ENCODE assay signal across 10 cellular contexts in the genomic region with DNA sequence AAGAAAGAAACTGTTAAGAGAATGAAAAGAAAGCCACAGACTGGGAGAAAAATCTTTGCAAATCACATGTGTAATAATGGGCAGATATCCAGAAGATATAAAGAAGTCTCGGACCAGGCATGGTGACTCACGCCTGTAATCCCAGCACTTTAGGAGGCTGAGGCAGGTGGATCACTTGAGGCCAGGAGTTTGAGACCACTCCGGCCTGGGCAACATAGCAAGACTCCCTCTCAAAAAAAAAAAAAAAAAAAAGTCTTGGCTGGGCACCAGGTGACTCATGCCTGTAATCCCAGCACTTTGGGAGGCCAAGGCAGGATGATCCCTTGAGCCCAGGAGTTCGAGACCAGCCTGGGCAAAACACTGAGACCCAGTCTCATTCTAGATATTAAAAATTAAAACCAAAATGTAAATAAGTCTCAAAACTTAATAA. TPM values are rescaled to one million over a fixed set of nuclear protein-coding genes. Genes with fewer than 3 reads are reported as not detected.
DNase-seq lines count a peak whose midpoint lies in the region; ATAC-seq, FAIRE-seq and TF ChIP-seq lines count a peak whose summit lies in the region.
"Not testable (repeated sequence)": the region's sequence is repeated elsewhere in the genome, so short reads cannot be mapped to it uniquely, and the experiment has no call there.
"Had no signal": no experiment of that assay in that cellular context is flagged by ENCODE, and none has a peak within 500 bp of the region (broad histone marks: within the 10 kb centered on the region; RNA-seq: fewer than 3 reads in every experiment).

No MANE protein-coding gene starts in this region.

- H3K4me1 Mint-ChIP-seq in WTC11: not testable (repeated sequence)

- not testable (repeated sequence) for H4K20me1 ChIP-seq in K562 (replicated peaks; ENCODE audit: control insufficient read depth, insufficient read depth, low read length); fibroblast of lung (ENCODE audit: control insufficient read depth, extremely low read depth, insufficient read depth, low read length)

- TF ChIP-seq POLR2A in K562 (conservative IDR thresholded peaks at IDR 0.05): not testable (repeated sequence)

- H3K79me2 ChIP-seq in K562 (ENCODE audit: control insufficient read depth, insufficient read depth, low read length): peaks cover 12% of the 10 kb centered on the region
- not testable (repeated sequence) for H3K79me2 ChIP-seq in fibroblast of lung (ENCODE audit: control insufficient read depth, insufficient read depth, low read length)

- not testable (repeated sequence) for H3K4me1 ChIP-seq in HUES64 (ENCODE audit: insufficient read depth, low read length); fibroblast of lung (ENCODE audit: control insufficient read depth, extremely low read depth, insufficient read depth, low read length); pancreas
- H3K4me1 ChIP-seq in K562 (replicated peaks in 1 of 2; ENCODE audit: control insufficient read depth in 2 of 2, insufficient read depth in 2 of 2, low read length in 2 of 2) (peaks cover 15 to 64% of the 10 kb centered on the region in 2 experiments), left lung (peaks cover 6 to 45% of the 10 kb centered on the region in 2 donors)

- H3K9me3 Mint-ChIP-seq in WTC11: not testable (repeated sequence)

- 0 out of 2 replicates have a peak overlapping the region, but pooled peaks have one; percentile 75 for H3K4me2 ChIP-seq in K562 (ENCODE audit: insufficient read depth, low read length)
- H3K4me2 ChIP-seq in fibroblast of lung (ENCODE audit: extremely low read depth, insufficient read depth, low read length): not testable (repeated sequence)

- ATAC-seq in WTC11, K562: not testable (repeated sequence)
- ATAC-seq in left lung (peak; percentile 8), pancreas (peak; percentile 34 to 45 (median 38))

- H3K27me3 Mint-ChIP-seq in WTC11 (ENCODE audit: low read depth): peaks cover 15% of the 10 kb centered on the region

- H3K9me1 ChIP-seq in K562 (ENCODE audit: control insufficient read depth, insufficient read depth, low read length): not testable (repeated sequence)

- POLR2A ChIA-PET in WTC11 (lab: Charles Lee) (interaction anchor here (0.6 to 0.7 kb wide), 3 partner anchors 17 to 21 kb away, joined by 3 to 9 read pairs (median 3); no protein-coding TSS in a partner anchor), K562 (lab: Yijun Ruan, JAX) (interaction anchor here (0.7 to 1.4 kb wide), 3 partner anchors 8 to 40 kb away, joined by 3 to 4 read pairs (median 4); no protein-coding TSS in a partner anchor)

- not testable (repeated sequence) for TF ChIP-seq CTCF in WTC11 (IDR thresholded peaks at IDR 0.05); K562 (IDR thresholded peaks at IDR 0.05 in 2 of 3, conservative IDR thresholded peaks at IDR 0.05 in 1 of 3; ENCODE audit: insufficient read depth in 2 of 3, low read depth in 1 of 3, low read length in 3 of 3); fibroblast of lung (conservative IDR thresholded peaks at IDR 0.05 in 1 of 2, IDR thresholded peaks at IDR 0.05 in 1 of 2; ENCODE audit: low read depth in 1 of 2, low read length in 2 of 2); left lung (IDR thresholded peaks at IDR 0.05); pancreas (IDR thresholded peaks at IDR 0.05)

- CTCF ChIA-PET in WTC11 (lab: Charles Lee): interaction anchor here (0.6 kb wide), 1 partner anchor 19 kb away, joined by 3 read pairs; no protein-coding TSS in a partner anchor
- CTCF ChIA-PET in K562 (lab: Yijun Ruan, JAX; ENCODE audit: low intra/inter-chr PET ratio): not testable (repeated sequence)

- H3K27ac Mint-ChIP-seq in WTC11: not testable (repeated sequence)

- not testable (repeated sequence) for H3K36me3 ChIP-seq in HUES64 (ENCODE audit: insufficient read depth, low read length); K562 (ENCODE audit: control insufficient read depth, insufficient read depth, low read length); fibroblast of lung (ENCODE audit: control insufficient read depth, insufficient read depth, low read length); left lung; pancreas

- H3K27me3 ChIP-seq in HUES64 (ENCODE audit: insufficient read depth, low read length): peaks cover 12% of the 10 kb centered on the region
- not testable (repeated sequence) for H3K27me3 ChIP-seq in K562 (ENCODE audit: control insufficient read depth in 2 of 2, insufficient read depth in 2 of 2, low read length in 2 of 2); fibroblast of lung (ENCODE audit: control insufficient read depth, insufficient read depth, low read length); pancreas
- peaks cover 0 to 50% of the 10 kb centered on the region in 2 donors for H3K27me3 ChIP-seq in left lung

- TF ChIP-seq RAD21 in K562 (CRISPR knock-in tag; conservative IDR thresholded peaks at IDR 0.05 in 1 of 2, IDR thresholded peaks at IDR 0.05 in 1 of 2): not testable (repeated sequence)

- H3K9me3 ChIP-seq in HUES64 (ENCODE audit: insufficient read depth, low read depth, low read length); K562 (replicated peaks; ENCODE audit: control insufficient read depth, insufficient read depth, low read depth, low read length); fibroblast of lung (ENCODE audit: control insufficient read depth, insufficient read depth, low read depth, low read length); left lung; pancreas: not testable (repeated sequence)

- H3K27ac ChIP-seq in HUES64 (ENCODE audit: low read depth, low read length); K562 (ENCODE audit: extremely low read depth, low read depth, low read length); fibroblast of lung (ENCODE audit: insufficient read depth, low read length); pancreas: not testable (repeated sequence)
- peak overlapping the region in 1 of 2 donors; percentile 5 for H3K27ac ChIP-seq in left lung

- BruUV-seq in K562 (replicated peaks; lab: Mats Ljungman, UMichigan): not testable (repeated sequence)

- intact Hi-C loops in K562 (cut with micrococcal nuclease); left lung (cut with DNase I): not testable (repeated sequence)
- intact Hi-C loops in pancreas (cut with DNase I): loop anchor here in 1 of 3 donors (10.0 kb wide), 1 partner anchor 226 kb away; a partner anchor contains a TSS

- peak overlapping the region; percentile 70 for H3K4me3 Mint-ChIP-seq in WTC11

- peak overlapping the region; percentile 81 for H3K4me3 ChIP-seq in HUES64 (ENCODE audit: low read length)
- not testable (repeated sequence) for H3K4me3 ChIP-seq in K562; fibroblast of lung (replicated peaks in 1 of 4; ENCODE audit: control extremely low read depth in 1 of 4, insufficient read depth in 1 of 4, low read depth in 3 of 4, low read length in 4 of 4); left lung; pancreas

- not testable (repeated sequence) for TF ChIP-seq EP300 in K562 (IDR thresholded peaks at IDR 0.05; ENCODE audit: low read length)

- H3K9ac ChIP-seq in HUES64 (ENCODE audit: low read depth, low read length); K562 (ENCODE audit: insufficient read depth in 1 of 2, low read depth in 2 of 2, low read length in 2 of 2); fibroblast of lung (ENCODE audit: insufficient read depth, low read length): not testable (repeated sequence)

- not testable (repeated sequence) for H3K36me3 Mint-ChIP-seq in WTC11

- in situ Hi-C loops in K562 (cut with MboI): not testable (repeated sequence)

- DNase-seq in DMS53 (lab: John Stamatoyannopoulos, UW): peak; percentile 67
- DNase-seq in WTC11 (ENCODE audit: low spot score); K562 (ENCODE audit: extremely low read depth in 1 of 4, low spot score in 3 of 4); left lung: not testable (repeated sequence)
- DNase-seq in fibroblast of lung (ENCODE audit: low read depth in 2 of 2): peak; percentile 56 to 59
- DNase-seq in pancreas: peak in 1 of 6 donors; percentile 31

- FAIRE-seq in K562 (lab: Jason Lieb, UNC): peak; percentile 49
- not testable (repeated sequence) for FAIRE-seq in pancreas (lab: Jason Lieb, UNC)

- not testable (repeated sequence) for H2AFZ ChIP-seq in K562 (ENCODE audit: low read depth, low read length); fibroblast of lung (ENCODE audit: low read length)

- 90% methylated on average over 4 of the region's 4 CpGs for WGBS in HUES64
- 29% methylated on average over 3 of the region's 4 CpGs for WGBS in K562 (ENCODE audit: insufficient coverage, low coverage, missing lambda C conversion rate)
- 34 to 35% methylated on average over 4 of the region's 4 CpGs for WGBS in pancreas, 2 donors

RNA-seq across cellular contexts. Expression of a gene that starts 1.1 kb away (rescaled TPM):
- polyA plus RNA-seq in HUES64 (2013, experiment 1 of 2): 32.2 TPM
- polyA plus RNA-seq in HUES64 (2013, experiment 2 of 2): 33.2 TPM
- total RNA-seq in WTC11 (2021) (45.4 to 49.8 TPM (median 48.9 TPM) in 3 replicates), K562 (2014; rRNA removed) (22.3 and 25.2 TPM in 2 replicates), K562 (2014; rRNA removed; fragmentation: Illumina TruSeq; extraction: Trizol) (2.8 TPM in 2 replicates), K562 (2015; rRNA removed; fragmentation: Illumina TruSeq; extraction: Trizol) (5.9 and 7.4 TPM in 2 replicates), K562 (2021) (20.4 TPM in 2 replicates), fibroblast of lung (0.33 and 0.77 TPM in 2 replicates), left lung (10 to 100 TPM; 12.6 to 12.7 TPM), pancreas (1 to 10 TPM; 4.3 to 7.5 (median 5.8) TPM)
- total RNA-seq in K562 (2011; cell fraction: chromatin; rRNA removed; ENCODE audit: low replicate concordance): 11.8 and 45.1 TPM in 2 replicates
- 39.9 and 47.9 TPM in 2 replicates for total RNA-seq in K562 (2011; cell fraction: nucleolus; rRNA removed)
- total RNA-seq in K562 (2011; cell fraction: nucleoplasm; rRNA removed): 25.8 and 26.4 TPM in 2 replicates
- polyA plus RNA-seq in K562 (2011; rRNA removed) (11.4 and 20.2 TPM in 2 replicates), K562 (2014; fragmentation: Illumina TruSeq; extraction: Trizol) (4.2 and 6.8 TPM in 2 replicates), K562 (2014; fragmentation: Nextera tagmentation; extraction: Ambion mirVana) (under 1 TPM; 0.08 to 0.21 TPM), K562 (2014; rRNA removed) (20.5 and 21.2 TPM in 2 replicates), fibroblast of lung (0.16 and 0.34 TPM in 2 replicates), pancreas (10 to 100 TPM; 13.2 to 32.3 TPM)
- polyA plus RNA-seq in K562 (2011; cell fraction: cytosol; rRNA removed): 26.7 and 64.0 TPM in 2 replicates
- 41.8 and 57.7 TPM in 2 replicates for polyA plus RNA-seq in K562 (2011; cell fraction: nucleus; rRNA removed)
- polyA plus RNA-seq in K562 (2012): 9.0 and 14.4 TPM in 2 replicates
- polyA minus RNA-seq in K562 (2011; rRNA and poly(A)+ RNA removed): 3.7 and 4.5 TPM in 2 replicates
- polyA minus RNA-seq in K562 (2011; cell fraction: cytosol; rRNA and poly(A)+ RNA removed): 13.1 and 14.0 TPM in 2 replicates
- polyA minus RNA-seq in K562 (2011; cell fraction: nucleus; rRNA and poly(A)+ RNA removed): 9.0 and 9.8 TPM in 2 replicates
- polyA plus RNA-seq in fibroblast of lung (2012): 0.40 and 0.95 TPM in 2 replicates
- polyA minus RNA-seq in fibroblast of lung (ENCODE audit: low replicate concordance): 0.30 TPM in 1 of 2 replicates, not detected in the other

RNA-seq across cellular contexts. Expression of a gene that starts 24.0 kb away (rescaled TPM):
- 18.1 TPM for polyA plus RNA-seq in HUES64 (2013, experiment 1 of 2)
- polyA plus RNA-seq in HUES64 (2013, experiment 2 of 2): 19.9 TPM
- total RNA-seq in WTC11 (2021) (40.2 to 42.2 TPM (median 41.2 TPM) in 3 replicates), K562 (2014; rRNA removed) (45.5 and 56.5 TPM in 2 replicates), K562 (2014; rRNA removed; fragmentation: Illumina TruSeq; extraction: Trizol) (7.2 and 8.5 TPM in 2 replicates), K562 (2015; rRNA removed; fragmentation: Illumina TruSeq; extraction: Trizol) (27.7 and 31.8 TPM in 2 replicates), K562 (2021) (52.6 and 54.5 TPM in 2 replicates), fibroblast of lung (31.8 and 43.3 TPM in 2 replicates), left lung (100 to 1,000 TPM; 127 to 170 TPM), pancreas (100 to 1,000 TPM in 1 of 6 donors, 10 to 100 TPM in 5; 57.0 to 105 (median 69.5) TPM)
- total RNA-seq in K562 (2011; cell fraction: chromatin; rRNA removed; ENCODE audit: low replicate concordance): 18.6 and 52.7 TPM in 2 replicates
- 77.5 and 84.7 TPM in 2 replicates for total RNA-seq in K562 (2011; cell fraction: nucleolus; rRNA removed)
- total RNA-seq in K562 (2011; cell fraction: nucleoplasm; rRNA removed): 39.6 and 45.3 TPM in 2 replicates
- polyA plus RNA-seq in K562 (2011; rRNA removed) (17.3 and 25.4 TPM in 2 replicates), K562 (2014; fragmentation: Illumina TruSeq; extraction: Trizol) (23.9 and 38.6 TPM in 2 replicates), K562 (2014; fragmentation: Nextera tagmentation; extraction: Ambion mirVana) (under 1 TPM; 0.13 to 0.45 TPM), K562 (2014; rRNA removed) (47.1 and 51.9 TPM in 2 replicates), fibroblast of lung (24.9 and 25.1 TPM in 2 replicates), pancreas (100 to 1,000 TPM in 1 of 2 donors, 10 to 100 TPM in 1; 94.2 to 158 TPM)
- 37.8 and 64.3 TPM in 2 replicates for polyA plus RNA-seq in K562 (2011; cell fraction: cytosol; rRNA removed)
- polyA plus RNA-seq in K562 (2011; cell fraction: nucleus; rRNA removed): 26.1 and 33.3 TPM in 2 replicates
- polyA plus RNA-seq in K562 (2012): 34.3 and 52.5 TPM in 2 replicates
- 10.0 and 12.2 TPM in 2 replicates for polyA minus RNA-seq in K562 (2011; rRNA and poly(A)+ RNA removed)
- 19.5 and 23.0 TPM in 2 replicates for polyA minus RNA-seq in K562 (2011; cell fraction: cytosol; rRNA and poly(A)+ RNA removed)
- 21.4 and 30.0 TPM in 2 replicates for polyA minus RNA-seq in K562 (2011; cell fraction: nucleus; rRNA and poly(A)+ RNA removed)
- polyA plus RNA-seq in fibroblast of lung (2012): 32.5 and 40.5 TPM in 2 replicates
- polyA minus RNA-seq in fibroblast of lung (ENCODE audit: low replicate concordance): 40.9 and 50.4 TPM in 2 replicates

RNA-seq across cellular contexts. Expression of a gene that starts 31.5 kb away (rescaled TPM):
- polyA plus RNA-seq in HUES64 (2013, experiment 1 of 2): 0.55 TPM
- polyA plus RNA-seq in HUES64 (2013, experiment 2 of 2): 0.32 TPM
- 2.4 to 3.7 TPM (median 3.3 TPM) in 3 replicates for total RNA-seq in WTC11 (2021)
- 0.44 TPM in 1 of 2 replicates, not detected in the other for total RNA-seq in K562 (2011; cell fraction: chromatin; rRNA removed; ENCODE audit: low replicate concordance)
- total RNA-seq in K562 (2011; cell fraction: nucleolus; rRNA removed): 0.17 and 0.26 TPM in 2 replicates
- total RNA-seq in K562 (2011; cell fraction: nucleoplasm; rRNA removed): 0.44 TPM in 1 of 2 replicates, not detected in the other
- 0.12 TPM in 1 of 2 replicates, not detected in the other for total RNA-seq in K562 (2014; rRNA removed)
- not detected in 2 replicates for total RNA-seq in K562 (2014; rRNA removed; fragmentation: Illumina TruSeq; extraction: Trizol)
- total RNA-seq in K562 (2015; rRNA removed; fragmentation: Illumina TruSeq; extraction: Trizol): 0.11 TPM in 1 of 2 replicates, not detected in the other
- 0.29 TPM in 1 of 2 replicates, not detected in the other for total RNA-seq in K562 (2021)
- polyA plus RNA-seq in K562 (2011; rRNA removed): 0.11 and 0.14 TPM in 2 replicates
- 0.35 and 0.42 TPM in 2 replicates for polyA plus RNA-seq in K562 (2011; cell fraction: cytosol; rRNA removed)
- polyA plus RNA-seq in K562 (2011; cell fraction: nucleus; rRNA removed): 0.10 and 1.1 TPM in 2 replicates
- polyA plus RNA-seq in K562 (2012): 0.14 TPM in 1 of 2 replicates, not detected in the other
- 0.11 and 0.21 TPM in 2 replicates for polyA plus RNA-seq in K562 (2014; fragmentation: Illumina TruSeq; extraction: Trizol)
- polyA plus RNA-seq in K562 (2014; fragmentation: Nextera tagmentation; extraction: Ambion mirVana): under 1 TPM in 1 of 2 experiments, not detected in 1; 0.10 TPM
- 0.16 TPM in 1 of 2 replicates, not detected in the other for polyA plus RNA-seq in K562 (2014; rRNA removed)
- 0.14 TPM in 1 of 2 replicates, not detected in the other for polyA minus RNA-seq in K562 (2011; rRNA and poly(A)+ RNA removed)
- polyA minus RNA-seq in K562 (2011; cell fraction: cytosol; rRNA and poly(A)+ RNA removed): not detected in 2 replicates
- polyA minus RNA-seq in K562 (2011; cell fraction: nucleus; rRNA and poly(A)+ RNA removed): 0.40 TPM in 1 of 2 replicates, not detected in the other
- not detected in 2 replicates for total RNA-seq in fibroblast of lung
- not detected in 2 replicates for polyA plus RNA-seq in fibroblast of lung
- polyA plus RNA-seq in fibroblast of lung (2012): not detected in 2 replicates
- not detected in 2 replicates for polyA minus RNA-seq in fibroblast of lung (ENCODE audit: low replicate concordance)
- total RNA-seq in left lung: 10 to 100 TPM in 1 of 2 donors, under 1 TPM in 1; 0.32 to 10.0 TPM
- total RNA-seq in pancreas: 1 to 10 TPM in 4 of 6 donors, under 1 TPM in 2; 0.16 to 1.7 (median 1.4) TPM
- 10 to 100 TPM; 12.4 to 54.0 TPM for polyA plus RNA-seq in pancreas
- total RNA-seq: epithelial cell of proximal tubule, kidney epithelial cell had no signal

RNA-seq across cellular contexts. Expression of a gene that starts 37.1 kb away (rescaled TPM):
- polyA plus RNA-seq in HUES64 (2013, experiment 1 of 2): not detected
- not detected for polyA plus RNA-seq in HUES64 (2013, experiment 2 of 2)
- not detected in 3 replicates for total RNA-seq in WTC11 (2021)
- total RNA-seq in K562 (2011; cell fraction: chromatin; rRNA removed; ENCODE audit: low replicate concordance): 0.86 TPM in 1 of 2 replicates, not detected in the other
- 0.67 and 1.6 TPM in 2 replicates for total RNA-seq in K562 (2011; cell fraction: nucleolus; rRNA removed)
- total RNA-seq in K562 (2011; cell fraction: nucleoplasm; rRNA removed): 0.81 TPM in 1 of 2 replicates, not detected in the other
- total RNA-seq in K562 (2014; rRNA removed): 0.45 and 0.57 TPM in 2 replicates
- 0.33 TPM in 1 of 2 replicates, not detected in the other for total RNA-seq in K562 (2014; rRNA removed; fragmentation: Illumina TruSeq; extraction: Trizol)
- total RNA-seq in K562 (2015; rRNA removed; fragmentation: Illumina TruSeq; extraction: Trizol): not detected in 2 replicates
- total RNA-seq in K562 (2021): not detected in 2 replicates
- 0.42 TPM in 1 of 2 replicates, not detected in the other for polyA plus RNA-seq in K562 (2011; rRNA removed)
- 0.98 TPM in 1 of 2 replicates, not detected in the other for polyA plus RNA-seq in K562 (2011; cell fraction: cytosol; rRNA removed)
- polyA plus RNA-seq in K562 (2011; cell fraction: nucleus; rRNA removed): 4.3 TPM in 1 of 2 replicates, not detected in the other
- 0.12 TPM in 1 of 2 replicates, not detected in the other for polyA plus RNA-seq in K562 (2012)
- not detected in 2 replicates for polyA plus RNA-seq in K562 (2014; fragmentation: Illumina TruSeq; extraction: Trizol)
- polyA plus RNA-seq in K562 (2014; fragmentation: Nextera tagmentation; extraction: Ambion mirVana): under 1 TPM in 1 of 2 experiments, not detected in 1; 0.10 TPM
- 2.2 TPM in 1 of 2 replicates, not detected in the other for polyA plus RNA-seq in K562 (2014; rRNA removed)
- polyA minus RNA-seq in K562 (2011; rRNA and poly(A)+ RNA removed): not detected in 2 replicates
- not detected in 2 replicates for polyA minus RNA-seq in K562 (2011; cell fraction: cytosol; rRNA and poly(A)+ RNA removed)
- polyA minus RNA-seq in K562 (2011; cell fraction: nucleus; rRNA and poly(A)+ RNA removed): not detected in 2 replicates
- total RNA-seq in fibroblast of lung: not detected in 2 replicates
- not detected in 2 replicates for polyA plus RNA-seq in fibroblast of lung
- polyA plus RNA-seq in fibroblast of lung (2012): not detected in 2 replicates
- not detected in 2 replicates for polyA minus RNA-seq in fibroblast of lung (ENCODE audit: low replicate concordance)
- total RNA-seq in left lung: 10 to 100 TPM in 1 of 2 donors, under 1 TPM in 1; 0.38 to 18.9 TPM
- 1 to 10 TPM in 4 of 6 donors, not detected in 2; 1.1 to 5.2 (median 3.2) TPM for total RNA-seq in pancreas
- 10 to 100 TPM; 13.0 to 25.6 TPM for polyA plus RNA-seq in pancreas
- total RNA-seq: epithelial cell of proximal tubule, kidney epithelial cell had no signal

RNA-seq across cellular contexts. Expression of a gene that starts 46.8 kb away (rescaled TPM):
- polyA plus RNA-seq in HUES64 (2013, experiment 1 of 2): not detected
- not detected for polyA plus RNA-seq in HUES64 (2013, experiment 2 of 2)
- total RNA-seq in WTC11 (2021) (0.21 TPM in 1 of 3 replicates, not detected in the others), K562 (2014; rRNA removed) (not detected in 2 replicates), K562 (2014; rRNA removed; fragmentation: Illumina TruSeq; extraction: Trizol) (not detected in 2 replicates), K562 (2015; rRNA removed; fragmentation: Illumina TruSeq; extraction: Trizol) (not detected in 2 replicates), K562 (2021) (not detected in 2 replicates), fibroblast of lung (not detected in 2 replicates), left lung (not detected), pancreas (not detected)
- 0.14 TPM in 1 of 2 replicates, not detected in the other for total RNA-seq in K562 (2011; cell fraction: chromatin; rRNA removed; ENCODE audit: low replicate concordance)
- total RNA-seq in K562 (2011; cell fraction: nucleolus; rRNA removed): not detected in 2 replicates
- total RNA-seq in K562 (2011; cell fraction: nucleoplasm; rRNA removed): not detected in 2 replicates
- polyA plus RNA-seq in K562 (2011; rRNA removed) (not detected in 2 replicates), K562 (2014; fragmentation: Illumina TruSeq; extraction: Trizol) (not detected in 2 replicates), K562 (2014; fragmentation: Nextera tagmentation; extraction: Ambion mirVana) (not detected), K562 (2014; rRNA removed) (not detected in 2 replicates), fibroblast of lung (not detected in 2 replicates), pancreas (not detected)
- not detected in 2 replicates for polyA plus RNA-seq in K562 (2011; cell fraction: cytosol; rRNA removed)
- polyA plus RNA-seq in K562 (2011; cell fraction: nucleus; rRNA removed): not detected in 2 replicates
- polyA plus RNA-seq in K562 (2012): not detected in 2 replicates
- polyA minus RNA-seq in K562 (2011; rRNA and poly(A)+ RNA removed): not detected in 2 replicates
- polyA minus RNA-seq in K562 (2011; cell fraction: cytosol; rRNA and poly(A)+ RNA removed): not detected in 2 replicates
- polyA minus RNA-seq in K562 (2011; cell fraction: nucleus; rRNA and poly(A)+ RNA removed): not detected in 2 replicates
- polyA plus RNA-seq in fibroblast of lung (2012): not detected in 2 replicates
- polyA minus RNA-seq in fibroblast of lung (ENCODE audit: low replicate concordance): not detected in 2 replicates
- total RNA-seq: epithelial cell of proximal tubule, kidney epithelial cell, Right ventricle myocardium inferior had no signal
